In genomic region chr15:69668049-69668705, GRCh38 we compare ENCODE assay signal across 12 cellular contexts.
DNase-seq lines count a peak whose midpoint lies in the region; ATAC-seq and TF ChIP-seq lines count a peak whose summit lies in the region.
"Had no signal": no experiment of that assay in that cellular context is flagged by ENCODE, and none has a peak within 500 bp of the region (broad histone marks: within the 10 kb centered on the region; RNA-seq: fewer than 3 reads in every experiment).

No MANE protein-coding gene starts in this region.

- ATAC-seq in GM23338: no peak

- H3K36me3 ChIP-seq in GM23338 (ENCODE audit: insufficient read depth): no peaks in the 10 kb centered on the region
- no peaks in the 10 kb centered on the region for H3K36me3 ChIP-seq in SJCRH30
- no peaks in the 10 kb centered on the region for H3K36me3 ChIP-seq in mucosa of rectum (ENCODE audit: control insufficient read depth in 2 of 2, insufficient read depth in 2 of 2, low read length in 2 of 2)
- H3K36me3 ChIP-seq in effector memory CD4-positive, alpha-beta T cell (ENCODE audit: control insufficient read depth, insufficient read depth, low read length): no peaks in the 10 kb centered on the region
- no peaks in the 10 kb centered on the region for H3K36me3 ChIP-seq in prostate gland

- no peak overlapping the region for H3K27ac Mint-ChIP-seq in GM23338

- H3K9me3 Mint-ChIP-seq in GM23338: no peaks in the 10 kb centered on the region; the same call in 2 of the 3 replicates
- H3K9me3 Mint-ChIP-seq: activated T-cell treated with anti-CD3 and anti-CD28 coated beads, Interleukin-2, amount 50 U/mL, for 4 hours had no signal

- H3K4me1 ChIP-seq in GM23338 (ENCODE audit: insufficient read depth) (no peaks in the 10 kb centered on the region), SJCRH30 (peaks cover 35% of the 10 kb centered on the region), mucosa of rectum (ENCODE audit: control insufficient read depth in 2 of 2, insufficient read depth in 2 of 2, low read length in 2 of 2) (peaks cover 11 to 22% of the 10 kb centered on the region in 2 donors), prostate gland (replicated peaks) (no peaks in the 10 kb centered on the region)
- H3K4me1 ChIP-seq in effector memory CD4-positive, alpha-beta T cell (ENCODE audit: control insufficient read depth, insufficient read depth, low read length, poor library complexity, severe bottlenecking): peaks cover 14% of the 10 kb centered on the region

- no peak overlapping the region for H3K4me3 ChIP-seq in GM23338
- no peak overlapping the region for H3K4me3 ChIP-seq in SJCRH30
- H3K4me3 ChIP-seq in mucosa of rectum (ENCODE audit: low read length in 2 of 2): no peak overlapping the region
- H3K4me3 ChIP-seq in effector memory CD4-positive, alpha-beta T cell (ENCODE audit: insufficient read depth, low read depth, low read length, poor library complexity, severe bottlenecking): no peak overlapping the region
- no peak overlapping the region for H3K4me3 ChIP-seq in prostate gland

- intact Hi-C loops in prostate gland (cut with DNase I): no loop called here

- DNase-seq in DMS 273 (lab: John Stamatoyannopoulos, UW; ENCODE audit: unreplicated experiment) (peak; percentile 64), GM23338 (ENCODE audit: low spot score) (no peak), SJCRH30 (peak; percentile 60 to 80), HuH-7 (ENCODE audit: low spot score) (no peak), prostate gland (ENCODE audit: low spot score) (no peak), COR-L47 (lab: John Stamatoyannopoulos, UW) (no peak)
- no peak for DNase-seq in effector memory CD4-positive, alpha-beta T cell
- DNase-seq: activated T-cell treated with anti-CD3 and anti-CD28 coated beads, Interleukin-2, amount 50 U/mL, for 4 hours; kidney glomerular epithelial cell; stimulated activated CD4-positive, alpha-beta T cell treated with anti-CD3 and anti-CD28 coated beads, Interleukin-2, amount 100 ng/mL, for 48 hours; substantia nigra had no signal

- H3K27me3 ChIP-seq in GM23338 (ENCODE audit: insufficient read depth) (no peaks in the 10 kb centered on the region), SJCRH30 (no peaks in the 10 kb centered on the region; the same call in 1 of the 2 replicates), mucosa of rectum (ENCODE audit: control insufficient read depth in 2 of 2, insufficient read depth in 2 of 2, low read length in 2 of 2) (no peaks in the 10 kb centered on the region), prostate gland (replicated peaks; ENCODE audit: insufficient read depth) (no peaks in the 10 kb centered on the region)
- no peaks in the 10 kb centered on the region for H3K27me3 ChIP-seq in effector memory CD4-positive, alpha-beta T cell (replicated peaks; ENCODE audit: control insufficient read depth, insufficient read depth, low read length, poor library complexity, severe bottlenecking)

- H2AFZ ChIP-seq in GM23338: peak overlapping the region; percentile 47; the same call in 1 of the 2 replicates

- H3K9me3 ChIP-seq in SJCRH30 (replicated peaks) (no peaks in the 10 kb centered on the region), mucosa of rectum (ENCODE audit: control insufficient read depth in 2 of 2, low read length in 2 of 2) (no peaks in the 10 kb centered on the region), prostate gland (no peaks in the 10 kb centered on the region)
- no peaks in the 10 kb centered on the region for H3K9me3 ChIP-seq in effector memory CD4-positive, alpha-beta T cell (ENCODE audit: control insufficient read depth, low read length)

- WGBS in prostate gland: 93% methylated on average over 5 of the region's 6 CpGs

- no peak for TF ChIP-seq CTCF in GM23338 (conservative IDR thresholded peaks at IDR 0.05; ENCODE audit: low read depth in 2 of 2)
- TF ChIP-seq CTCF in prostate gland (IDR thresholded peaks at IDR 0.05): no peak

- H3K4me3 Mint-ChIP-seq in GM23338: no peak overlapping the region
- H3K4me3 Mint-ChIP-seq: activated T-cell treated with anti-CD3 and anti-CD28 coated beads, Interleukin-2, amount 50 U/mL, for 4 hours had no signal

- no peaks in the 10 kb centered on the region for H3F3A ChIP-seq in GM23338 (replicated peaks; ENCODE audit: low read depth)

- H3K27me3 Mint-ChIP-seq in GM23338 (ENCODE audit: insufficient read depth, low read depth, poor library complexity): peaks cover 2% of the 10 kb centered on the region

- no peak overlapping the region for H3K4me2 ChIP-seq in GM23338

- no peak for TF ChIP-seq POLR2A in prostate gland (IDR thresholded peaks at IDR 0.05)

- H3K9ac ChIP-seq in mucosa of rectum (ENCODE audit: low read depth in 1 of 2, low read length in 2 of 2): no peak overlapping the region

- no peaks in the 10 kb centered on the region for H4K20me1 ChIP-seq in GM23338 (replicated peaks; ENCODE audit: insufficient read depth)

- no peaks in the 10 kb centered on the region for H3K9me2 ChIP-seq in GM23338 (ENCODE audit: insufficient read depth)

- no peaks in the 10 kb centered on the region for H3K79me2 ChIP-seq in GM23338 (replicated peaks; ENCODE audit: insufficient read depth)

- H3K4me1 Mint-ChIP-seq in GM23338: peaks cover 6% of the 10 kb centered on the region

- no peaks in the 10 kb centered on the region for H3K36me3 Mint-ChIP-seq in GM23338 (ENCODE audit: low read depth)

- no peak overlapping the region for H3K27ac ChIP-seq in GM23338 (ENCODE audit: low read depth)
- no peak overlapping the region for H3K27ac ChIP-seq in SJCRH30
- peak overlapping the region; percentile 2 to 28 for H3K27ac ChIP-seq in mucosa of rectum (ENCODE audit: low read depth in 2 of 2, low read length in 2 of 2)
- no peak overlapping the region for H3K27ac ChIP-seq in effector memory CD4-positive, alpha-beta T cell (ENCODE audit: insufficient read depth, low read length, poor library complexity, severe bottlenecking)
- H3K27ac ChIP-seq in prostate gland: no peak overlapping the region

TF ChIP-seq in GM23338, 12 proteins besides CTCF, POLR2A, EP300 and RAD21:
- no peak for TF ChIP-seq EZH2 (IDR thresholded peaks at IDR 0.05; ENCODE audit: low read depth, unreplicated experiment)
- TF ChIP-seq REST (IDR thresholded peaks at IDR 0.05; ENCODE audit: unreplicated experiment): no peak
- no peak for TF ChIP-seq NANOG (IDR thresholded peaks at IDR 0.05; ENCODE audit: borderline replicate concordance)
TF ChIP-seq in GM23338: peak in this region for 0.

Comparison
In these comparisons a context has a peak if more than half of its experiments do, and no peak if none do; other contexts are left out.
1. DNase-seq: peak in DMS 273 (single experiment) and SJCRH30 (2 of 2); none in GM23338 (single experiment), HuH-7 (single experiment), effector memory CD4-positive, alpha-beta T cell (0 of 3), prostate gland (single experiment) and COR-L47 (single experiment).
2. H3K27ac ChIP-seq: peak in mucosa of rectum (2 of 2); none in GM23338 (single experiment), SJCRH30 (single experiment), effector memory CD4-positive, alpha-beta T cell (single experiment) and prostate gland (0 of 2).